1 cellular context compared by ENCODE assay signal in genomic region chr20:49701313-49701731, GRCh38.
A peak's percentile ranks its signal among the peaks of the same experiment; 100 is the strongest.
TF ChIP-seq lines count a peak whose summit lies in the region.

No MANE protein-coding gene starts in this region.

TF ChIP-seq in A549, 52 proteins besides CTCF, POLR2A, EP300 and RAD21 (continued from another document):
- TF ChIP-seq GATA3 (IDR thresholded peaks at IDR 0.05; ENCODE audit: borderline replicate concordance), result peak; percentile 60; the same call in 1 of the 2 replicates
- no peak for TF ChIP-seq NPAS2 (CRISPR knock-in tag; IDR thresholded peaks at IDR 0.05; ENCODE audit: borderline replicate concordance)
- TF ChIP-seq POLR2AphosphoS2 (conservative IDR thresholded peaks at IDR 0.05; ENCODE audit: low read length), result no peak
- TF ChIP-seq FOXS1 (CRISPR knock-in tag; IDR thresholded peaks at IDR 0.05), result no peak
- TF ChIP-seq CBX8 (IDR thresholded peaks at IDR 0.05), result no peak
- no peak for TF ChIP-seq PBX3 (IDR thresholded peaks at IDR 0.05)
- TF ChIP-seq HDAC2 (IDR thresholded peaks at IDR 0.05), result no peak
- TF ChIP-seq KDM5A (IDR thresholded peaks at IDR 0.05), result no peak
- no peak for TF ChIP-seq E2F6 (IDR thresholded peaks at IDR 0.05; ENCODE audit: borderline replicate concordance, low read depth)
- TF ChIP-seq MAX (IDR thresholded peaks at IDR 0.05), result peak; percentile 76
- no peak for TF ChIP-seq ZC3H11A (IDR thresholded peaks at IDR 0.05)
- peak in 1 of 2 experiments; percentile 50; a peak in 2 of 5 replicates for TF ChIP-seq JUN (IDR thresholded peaks at IDR 0.05)
- TF ChIP-seq MAZ (IDR thresholded peaks at IDR 0.05; ENCODE audit: borderline replicate concordance, low read depth, low read length), result no peak
- peak; percentile 69 for TF ChIP-seq MAFK (IDR thresholded peaks at IDR 0.05; ENCODE audit: partially characterized antibody)
- TF ChIP-seq, protein P1, sequence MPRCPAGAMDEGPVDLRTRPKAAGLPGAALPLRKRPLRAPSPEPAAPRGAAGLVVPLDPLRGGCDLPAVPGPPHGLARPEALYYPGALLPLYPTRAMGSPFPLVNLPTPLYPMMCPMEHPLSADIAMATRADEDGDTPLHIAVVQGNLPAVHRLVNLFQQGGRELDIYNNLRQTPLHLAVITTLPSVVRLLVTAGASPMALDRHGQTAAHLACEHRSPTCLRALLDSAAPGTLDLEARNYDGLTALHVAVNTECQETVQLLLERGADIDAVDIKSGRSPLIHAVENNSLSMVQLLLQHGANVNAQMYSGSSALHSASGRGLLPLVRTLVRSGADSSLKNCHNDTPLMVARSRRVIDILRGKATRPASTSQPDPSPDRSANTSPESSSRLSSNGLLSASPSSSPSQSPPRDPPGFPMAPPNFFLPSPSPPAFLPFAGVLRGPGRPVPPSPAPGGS (IDR thresholded peaks at IDR 0.05), result peak; percentile 44; the same call in 1 of the 3 replicates
- no peak for TF ChIP-seq EHF (CRISPR knock-in tag; IDR thresholded peaks at IDR 0.05)
- TF ChIP-seq HEYL (CRISPR knock-in tag; IDR thresholded peaks at IDR 0.05), result no peak
- TF ChIP-seq JUNB (IDR thresholded peaks at IDR 0.05), result peak; percentile 64
- TF ChIP-seq, protein P2, sequence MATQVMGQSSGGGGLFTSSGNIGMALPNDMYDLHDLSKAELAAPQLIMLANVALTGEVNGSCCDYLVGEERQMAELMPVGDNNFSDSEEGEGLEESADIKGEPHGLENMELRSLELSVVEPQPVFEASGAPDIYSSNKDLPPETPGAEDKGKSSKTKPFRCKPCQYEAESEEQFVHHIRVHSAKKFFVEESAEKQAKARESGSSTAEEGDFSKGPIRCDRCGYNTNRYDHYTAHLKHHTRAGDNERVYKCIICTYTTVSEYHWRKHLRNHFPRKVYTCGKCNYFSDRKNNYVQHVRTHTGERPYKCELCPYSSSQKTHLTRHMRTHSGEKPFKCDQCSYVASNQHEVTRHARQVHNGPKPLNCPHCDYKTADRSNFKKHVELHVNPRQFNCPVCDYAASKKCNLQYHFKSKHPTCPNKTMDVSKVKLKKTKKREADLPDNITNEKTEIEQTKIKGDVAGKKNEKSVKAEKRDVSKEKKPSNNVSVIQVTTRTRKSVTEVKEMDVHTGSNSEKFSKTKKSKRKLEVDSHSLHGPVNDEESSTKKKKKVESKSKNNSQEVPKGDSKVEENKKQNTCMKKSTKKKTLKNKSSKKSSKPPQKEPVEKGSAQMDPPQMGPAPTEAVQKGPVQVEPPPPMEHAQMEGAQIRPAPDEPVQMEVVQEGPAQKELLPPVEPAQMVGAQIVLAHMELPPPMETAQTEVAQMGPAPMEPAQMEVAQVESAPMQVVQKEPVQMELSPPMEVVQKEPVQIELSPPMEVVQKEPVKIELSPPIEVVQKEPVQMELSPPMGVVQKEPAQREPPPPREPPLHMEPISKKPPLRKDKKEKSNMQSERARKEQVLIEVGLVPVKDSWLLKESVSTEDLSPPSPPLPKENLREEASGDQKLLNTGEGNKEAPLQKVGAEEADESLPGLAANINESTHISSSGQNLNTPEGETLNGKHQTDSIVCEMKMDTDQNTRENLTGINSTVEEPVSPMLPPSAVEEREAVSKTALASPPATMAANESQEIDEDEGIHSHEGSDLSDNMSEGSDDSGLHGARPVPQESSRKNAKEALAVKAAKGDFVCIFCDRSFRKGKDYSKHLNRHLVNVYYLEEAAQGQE (IDR thresholded peaks at IDR 0.05), result no peak
- 0 out of 2 replicates have a peak, but pooled peaks have one; percentile 19 for TF ChIP-seq FOSL2 (IDR thresholded peaks at IDR 0.05)
- peak; percentile 45; the same call in 1 of the 2 replicates for TF ChIP-seq FOSL2 (CRISPR knock-in tag; IDR thresholded peaks at IDR 0.05)
- no peak; the same call in 2 of the 3 replicates for TF ChIP-seq SMC3 (IDR thresholded peaks at IDR 0.05)
- no peak for TF ChIP-seq CBX2 (IDR thresholded peaks at IDR 0.05; ENCODE audit: borderline replicate concordance, low read depth)
- no peak for TF ChIP-seq RCOR1 (IDR thresholded peaks at IDR 0.05; ENCODE audit: low read depth, low read length)
- TF ChIP-seq HOXB13 (CRISPR knock-in tag; IDR thresholded peaks at IDR 0.05; ENCODE audit: low read depth), result no peak; the same call in 1 of the 2 replicates
- no peak for TF ChIP-seq RFX5 (IDR thresholded peaks at IDR 0.05)
- TF ChIP-seq TFCP2L1 (CRISPR knock-in tag; IDR thresholded peaks at IDR 0.05), result no peak
- no peak for TF ChIP-seq RARB (CRISPR knock-in tag; IDR thresholded peaks at IDR 0.05)
- no peak for TF ChIP-seq TP53 (CRISPR knock-in tag; IDR thresholded peaks at IDR 0.05)
- TF ChIP-seq EHMT2 (IDR thresholded peaks at IDR 0.05; ENCODE audit: low read depth), result no peak
- no peak for TF ChIP-seq SREBF2 (IDR thresholded peaks at IDR 0.05)
